Comparison of ENCODE assay signal across 1 cellular context in the genomic region with DNA sequence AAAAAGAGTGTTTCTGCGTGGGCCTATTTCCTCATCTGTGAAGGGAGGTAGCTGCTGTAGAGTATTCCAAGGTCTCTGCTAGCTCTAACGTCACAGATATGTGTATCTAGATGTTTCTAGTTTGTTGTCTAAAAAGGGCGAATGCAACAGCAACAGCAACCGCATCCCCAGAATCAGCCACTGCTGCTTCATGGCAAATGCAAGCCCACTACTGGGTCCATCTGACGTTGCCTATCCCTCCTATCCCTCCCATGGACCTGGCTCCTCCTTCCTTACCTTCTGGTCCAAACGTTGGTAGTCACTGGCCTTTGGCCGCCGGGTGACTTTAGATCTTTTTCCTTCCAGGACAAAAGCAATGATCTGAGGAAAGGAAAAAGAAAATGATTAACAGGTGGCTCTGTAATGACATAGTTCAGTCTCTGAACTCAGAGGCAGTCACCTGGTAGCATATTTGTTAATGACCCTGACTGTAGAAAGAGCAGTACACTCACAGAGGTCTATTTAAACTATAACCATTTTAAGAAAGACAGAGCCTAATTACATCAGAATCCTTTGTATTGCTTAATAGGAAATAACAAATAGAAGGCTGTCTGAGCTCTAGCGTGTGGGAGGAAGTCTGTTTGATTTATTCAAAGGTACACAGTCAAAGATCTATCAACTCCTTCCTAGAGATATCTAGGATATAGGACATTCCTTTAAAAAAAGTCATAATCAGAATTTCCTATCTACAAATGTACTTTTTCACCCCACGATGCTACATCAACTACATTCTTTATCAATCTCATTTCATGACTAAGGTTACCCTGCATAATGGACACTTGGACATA.
TF ChIP-seq lines count a peak whose summit lies in the region.

No MANE protein-coding gene starts in this region.

TF ChIP-seq in HEK293, 187 proteins besides CTCF, POLR2A, EP300 and RAD21 (continued from another document):
- TF ChIP-seq KLF9 (tag by site-specific recombination; IDR thresholded peaks at IDR 0.05; ENCODE audit: low read depth): no peak
- TF ChIP-seq ZNF112 (tag by site-specific recombination; IDR thresholded peaks at IDR 0.05): no peak
- no peak for TF ChIP-seq ZNF140 (tag by site-specific recombination; IDR thresholded peaks at IDR 0.05)
